ENCODE assay signal across 1 cellular context in the genomic region with DNA sequence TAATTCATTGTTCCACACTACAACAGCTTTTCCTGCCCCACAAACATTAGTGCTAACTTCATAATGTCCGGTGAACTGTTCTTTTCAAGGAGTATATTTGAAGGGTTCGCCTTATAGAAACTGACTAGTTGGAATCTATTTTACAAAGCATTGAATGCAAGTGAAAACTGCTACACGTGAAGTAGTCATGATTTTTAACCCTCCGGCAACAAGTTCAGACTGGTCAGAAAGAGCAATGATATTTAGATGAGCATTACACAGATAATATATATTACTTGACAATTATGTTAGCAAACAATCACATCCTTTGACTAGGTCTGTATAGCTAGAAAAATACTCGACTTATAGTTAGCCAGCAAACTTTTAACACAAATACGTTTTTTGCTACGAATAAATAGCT.
TF ChIP-seq lines count a peak whose summit lies in the region.

No MANE protein-coding gene starts in this region.

TF ChIP-seq in WTC11, 78 proteins besides CTCF, POLR2A, EP300 and RAD21 (continued from another document):
- TF ChIP-seq, protein P1, sequence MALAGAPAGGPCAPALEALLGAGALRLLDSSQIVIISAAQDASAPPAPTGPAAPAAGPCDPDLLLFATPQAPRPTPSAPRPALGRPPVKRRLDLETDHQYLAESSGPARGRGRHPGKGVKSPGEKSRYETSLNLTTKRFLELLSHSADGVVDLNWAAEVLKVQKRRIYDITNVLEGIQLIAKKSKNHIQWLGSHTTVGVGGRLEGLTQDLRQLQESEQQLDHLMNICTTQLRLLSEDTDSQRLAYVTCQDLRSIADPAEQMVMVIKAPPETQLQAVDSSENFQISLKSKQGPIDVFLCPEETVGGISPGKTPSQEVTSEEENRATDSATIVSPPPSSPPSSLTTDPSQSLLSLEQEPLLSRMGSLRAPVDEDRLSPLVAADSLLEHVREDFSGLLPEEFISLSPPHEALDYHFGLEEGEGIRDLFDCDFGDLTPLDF (CRISPR knock-in tag; IDR thresholded peaks at IDR 0.05): no peak
- TF ChIP-seq, protein P2, sequence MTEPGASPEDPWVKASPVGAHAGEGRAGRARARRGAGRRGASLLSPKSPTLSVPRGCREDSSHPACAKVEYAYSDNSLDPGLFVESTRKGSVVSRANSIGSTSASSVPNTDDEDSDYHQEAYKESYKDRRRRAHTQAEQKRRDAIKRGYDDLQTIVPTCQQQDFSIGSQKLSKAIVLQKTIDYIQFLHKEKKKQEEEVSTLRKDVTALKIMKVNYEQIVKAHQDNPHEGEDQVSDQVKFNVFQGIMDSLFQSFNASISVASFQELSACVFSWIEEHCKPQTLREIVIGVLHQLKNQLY (CRISPR knock-in tag; IDR thresholded peaks at IDR 0.05): no peak
- TF ChIP-seq ZNF138 (CRISPR knock-in tag; conservative IDR thresholded peaks at IDR 0.05) (no peak), NR1H2 (CRISPR knock-in tag; IDR thresholded peaks at IDR 0.05) (no peak), ZNF423 (CRISPR knock-in tag; IDR thresholded peaks at IDR 0.05) (no peak), EMX1 (CRISPR knock-in tag; IDR thresholded peaks at IDR 0.05) (no peak), OVOL2 (CRISPR knock-in tag; IDR thresholded peaks at IDR 0.05; ENCODE audit: borderline replicate concordance) (no peak)
- TF ChIP-seq, protein P3, sequence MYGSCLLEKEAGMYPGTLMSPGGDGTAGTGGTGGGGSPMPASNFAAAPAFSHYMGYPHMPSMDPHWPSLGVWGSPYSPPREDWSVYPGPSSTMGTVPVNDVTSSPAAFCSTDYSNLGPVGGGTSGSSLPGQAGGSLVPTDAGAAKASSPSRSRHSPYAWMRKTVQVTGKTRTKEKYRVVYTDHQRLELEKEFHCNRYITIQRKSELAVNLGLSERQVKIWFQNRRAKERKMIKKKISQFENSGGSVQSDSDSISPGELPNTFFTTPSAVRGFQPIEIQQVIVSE (CRISPR knock-in tag; IDR thresholded peaks at IDR 0.05; ENCODE audit: borderline replicate concordance): no peak
- TF ChIP-seq, protein P4, sequence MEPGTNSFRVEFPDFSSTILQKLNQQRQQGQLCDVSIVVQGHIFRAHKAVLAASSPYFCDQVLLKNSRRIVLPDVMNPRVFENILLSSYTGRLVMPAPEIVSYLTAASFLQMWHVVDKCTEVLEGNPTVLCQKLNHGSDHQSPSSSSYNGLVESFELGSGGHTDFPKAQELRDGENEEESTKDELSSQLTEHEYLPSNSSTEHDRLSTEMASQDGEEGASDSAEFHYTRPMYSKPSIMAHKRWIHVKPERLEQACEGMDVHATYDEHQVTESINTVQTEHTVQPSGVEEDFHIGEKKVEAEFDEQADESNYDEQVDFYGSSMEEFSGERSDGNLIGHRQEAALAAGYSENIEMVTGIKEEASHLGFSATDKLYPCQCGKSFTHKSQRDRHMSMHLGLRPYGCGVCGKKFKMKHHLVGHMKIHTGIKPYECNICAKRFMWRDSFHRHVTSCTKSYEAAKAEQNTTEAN (CRISPR knock-in tag; IDR thresholded peaks at IDR 0.05): no peak
- TF ChIP-seq, protein P5, sequence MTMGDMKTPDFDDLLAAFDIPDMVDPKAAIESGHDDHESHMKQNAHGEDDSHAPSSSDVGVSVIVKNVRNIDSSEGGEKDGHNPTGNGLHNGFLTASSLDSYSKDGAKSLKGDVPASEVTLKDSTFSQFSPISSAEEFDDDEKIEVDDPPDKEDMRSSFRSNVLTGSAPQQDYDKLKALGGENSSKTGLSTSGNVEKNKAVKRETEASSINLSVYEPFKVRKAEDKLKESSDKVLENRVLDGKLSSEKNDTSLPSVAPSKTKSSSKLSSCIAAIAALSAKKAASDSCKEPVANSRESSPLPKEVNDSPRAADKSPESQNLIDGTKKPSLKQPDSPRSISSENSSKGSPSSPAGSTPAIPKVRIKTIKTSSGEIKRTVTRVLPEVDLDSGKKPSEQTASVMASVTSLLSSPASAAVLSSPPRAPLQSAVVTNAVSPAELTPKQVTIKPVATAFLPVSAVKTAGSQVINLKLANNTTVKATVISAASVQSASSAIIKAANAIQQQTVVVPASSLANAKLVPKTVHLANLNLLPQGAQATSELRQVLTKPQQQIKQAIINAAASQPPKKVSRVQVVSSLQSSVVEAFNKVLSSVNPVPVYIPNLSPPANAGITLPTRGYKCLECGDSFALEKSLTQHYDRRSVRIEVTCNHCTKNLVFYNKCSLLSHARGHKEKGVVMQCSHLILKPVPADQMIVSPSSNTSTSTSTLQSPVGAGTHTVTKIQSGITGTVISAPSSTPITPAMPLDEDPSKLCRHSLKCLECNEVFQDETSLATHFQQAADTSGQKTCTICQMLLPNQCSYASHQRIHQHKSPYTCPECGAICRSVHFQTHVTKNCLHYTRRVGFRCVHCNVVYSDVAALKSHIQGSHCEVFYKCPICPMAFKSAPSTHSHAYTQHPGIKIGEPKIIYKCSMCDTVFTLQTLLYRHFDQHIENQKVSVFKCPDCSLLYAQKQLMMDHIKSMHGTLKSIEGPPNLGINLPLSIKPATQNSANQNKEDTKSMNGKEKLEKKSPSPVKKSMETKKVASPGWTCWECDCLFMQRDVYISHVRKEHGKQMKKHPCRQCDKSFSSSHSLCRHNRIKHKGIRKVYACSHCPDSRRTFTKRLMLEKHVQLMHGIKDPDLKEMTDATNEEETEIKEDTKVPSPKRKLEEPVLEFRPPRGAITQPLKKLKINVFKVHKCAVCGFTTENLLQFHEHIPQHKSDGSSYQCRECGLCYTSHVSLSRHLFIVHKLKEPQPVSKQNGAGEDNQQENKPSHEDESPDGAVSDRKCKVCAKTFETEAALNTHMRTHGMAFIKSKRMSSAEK (CRISPR knock-in tag; IDR thresholded peaks at IDR 0.05; ENCODE audit: borderline replicate concordance): no peak
TF ChIP-seq in WTC11: peak in this region for 0.
